ENCODE assay signal across 12 cellular contexts in genomic region chr6:116631379-116631990, GRCh38. TPM values are rescaled to one million over a fixed set of nuclear protein-coding genes. Genes with fewer than 3 reads are reported as not detected.
DNase-seq lines count a peak whose midpoint lies in the region; ATAC-seq and TF ChIP-seq lines count a peak whose summit lies in the region.
"Had no signal": no experiment of that assay in that cellular context is flagged by ENCODE, and none has a peak within 500 bp of the region (broad histone marks: within the 10 kb centered on the region; RNA-seq: fewer than 3 reads in every experiment).

No MANE protein-coding gene starts in this region.

- H3K79me2 ChIP-seq in OCI-LY7 (ENCODE audit: insufficient read depth, low read depth, low read length) = no peaks in the 10 kb centered on the region

- peak overlapping the region in 1 of 6 donors; percentile 35 for H3K27ac Mint-ChIP-seq in naive B cell

- intact Hi-C loops in OCI-LY7 (cut with micrococcal nuclease; ENCODE audit: unreplicated experiment) = no loop called here

- BruUV-seq in OCI-LY7 (replicated peaks; lab: Mats Ljungman, UMichigan) = no TSS peak

- H3K4me1 ChIP-seq in OCI-LY7 (ENCODE audit: insufficient read depth, low read length, poor library complexity, severe bottlenecking) = peaks cover 19% of the 10 kb centered on the region
- H3K4me1 ChIP-seq: suprapubic skin had no signal

- no peaks in the 10 kb centered on the region; the same call in 1 of the 2 replicates for H4K20me1 ChIP-seq in OCI-LY7 (ENCODE audit: insufficient read depth, low read length)

- H3K4me1 Mint-ChIP-seq in naive B cell = peaks cover 0 to 22% (median 13%) of the 10 kb centered on the region in 3 donors

- POLR2A ChIA-PET in OCI-LY7 (lab: Charles Lee) = interaction anchor here (1.3 kb wide), 1 partner anchor 19 kb away, joined by 3 read pairs; no protein-coding TSS in a partner anchor

- peaks cover 0 to 8% (median 0%) of the 10 kb centered on the region in 7 donors for H3K9me3 Mint-ChIP-seq in naive B cell
- H3K9me3 Mint-ChIP-seq: natural killer cell had no signal

- H3K9me2 ChIP-seq in OCI-LY7 (ENCODE audit: insufficient read depth, low read length) = no peaks in the 10 kb centered on the region

- no peak overlapping the region for H3K27ac ChIP-seq in OCI-LY7 (ENCODE audit: low read depth, low read length, poor library complexity, severe bottlenecking)
- H3K27ac ChIP-seq: HL-60, suprapubic skin had no signal

- no peak overlapping the region for H2AFZ ChIP-seq in OCI-LY7 (ENCODE audit: low read length)

- no peak overlapping the region for H3K4me2 ChIP-seq in OCI-LY7 (ENCODE audit: low read length)

- no peaks in the 10 kb centered on the region for H3K27me3 Mint-ChIP-seq in naive B cell

- peaks cover 38% of the 10 kb centered on the region for H3K36me3 ChIP-seq in OCI-LY7 (ENCODE audit: insufficient read depth, low read length)

- H3K4me3 ChIP-seq in OCI-LY7 (ENCODE audit: low read depth, low read length, poor library complexity, severe bottlenecking) = no peak overlapping the region
- H3K4me3 ChIP-seq: suprapubic skin had no signal

- no peak for TF ChIP-seq CTCF in OCI-LY7 (conservative IDR thresholded peaks at IDR 0.05; ENCODE audit: low read length)

- peak overlapping the region in 1 of 8 donors; percentile 23 for H3K4me3 Mint-ChIP-seq in naive B cell
- H3K4me3 Mint-ChIP-seq: natural killer cell had no signal

- DNase-seq in OCI-LY7 (ENCODE audit: low spot score) (peak; percentile 57), naive B cell (peak; percentile 7), OCI-M2 (lab: John Stamatoyannopoulos, UW; ENCODE audit: unreplicated experiment) (no peak), amygdala (lab: John Stamatoyannopoulos, UW) (no peak), H4 (ENCODE audit: low spot score) (no peak), NCI-H526 treated with DMSO at 0.1 percent for 48 hours (lab: John Stamatoyannopoulos, UW) (no peak)
- DNase-seq: activated T-cell treated with anti-CD3 and anti-CD28 coated beads, Interleukin-2, amount 50 U/mL, for 1 hour; natural killer cell had no signal

- CTCF ChIA-PET in OCI-LY7 (lab: Charles Lee; ENCODE audit: unreplicated experiment) = no interaction called here

- ATAC-seq in GM19395 (IDR thresholded peaks at IDR 0.05; ENCODE audit: unreplicated experiment) (peak; percentile 48), HG02973 (IDR thresholded peaks at IDR 0.05; ENCODE audit: unreplicated experiment) (peak; percentile 79), naive B cell (ENCODE audit: low read depth in 2 of 2) (peak; percentile 52 to 82)

- H3K36me3 Mint-ChIP-seq in naive B cell = peaks cover 9 to 10% of the 10 kb centered on the region in 2 donors

- H3K9me3 ChIP-seq in OCI-LY7 (ENCODE audit: low read length) = no peaks in the 10 kb centered on the region
- H3K9me3 ChIP-seq: suprapubic skin had no signal

RNA-seq across cellular contexts. Expression of gene RSPH4A, which starts 15.2 kb away (rescaled TPM):
- 0.15 and 0.16 TPM in 2 replicates for total RNA-seq in OCI-LY7 (2014; rRNA removed; shearing (Covaris generic))
- not detected in 2 replicates for total RNA-seq in OCI-LY7 (2022)
- under 1 TPM in 2 of 6 donors, not detected in 4; 0.13 to 0.25 TPM for polyA plus RNA-seq in naive B cell (ENCODE audit: low read depth in 6 of 6)
- 0.06 and 0.27 TPM in 2 replicates for total RNA-seq in H4 (2014; rRNA removed; shearing (Covaris generic))

RNA-seq across cellular contexts. Expression of gene ZUP1, which starts 37.1 kb away (rescaled TPM):
- total RNA-seq in OCI-LY7 (2014; rRNA removed; shearing (Covaris generic)) = 17.8 and 18.0 TPM in 2 replicates
- total RNA-seq in OCI-LY7 (2022) = 20.9 and 26.8 TPM in 2 replicates
- polyA plus RNA-seq in naive B cell (ENCODE audit: low read depth in 6 of 6) = 1 to 10 TPM; 5.8 to 9.2 (median 6.7) TPM
- total RNA-seq in H4 (2014; rRNA removed; shearing (Covaris generic)) = 9.9 and 10.7 TPM in 2 replicates

RNA-seq across cellular contexts. Expression of gene KPNA5, which starts 49.5 kb away (rescaled TPM):
- total RNA-seq in OCI-LY7 (2014; rRNA removed; shearing (Covaris generic)) = 10.3 and 12.4 TPM in 2 replicates
- 12.6 and 14.6 TPM in 2 replicates for total RNA-seq in OCI-LY7 (2022)
- polyA plus RNA-seq in naive B cell (ENCODE audit: low read depth in 6 of 6) = 10 to 100 TPM; 15.7 to 20.6 (median 17.4) TPM
- 2.6 and 3.4 TPM in 2 replicates for total RNA-seq in H4 (2014; rRNA removed; shearing (Covaris generic))

Comparison
In these comparisons a context has a peak if more than half of its experiments do, and no peak if none do; other contexts are left out.
1. DNase-seq: peak in OCI-LY7 (single experiment) and naive B cell (single experiment); none in OCI-M2 (single experiment), amygdala (0 of 56), H4 (single experiment) and NCI-H526 treated with DMSO at 0.1 percent for 48 hours (single experiment).
2. Peak in every context shown above with its lines, with median percentiles within 50 percentile points of each other: ATAC-seq.